ENCODE assay signal across 9 cellular contexts in the genomic region with DNA sequence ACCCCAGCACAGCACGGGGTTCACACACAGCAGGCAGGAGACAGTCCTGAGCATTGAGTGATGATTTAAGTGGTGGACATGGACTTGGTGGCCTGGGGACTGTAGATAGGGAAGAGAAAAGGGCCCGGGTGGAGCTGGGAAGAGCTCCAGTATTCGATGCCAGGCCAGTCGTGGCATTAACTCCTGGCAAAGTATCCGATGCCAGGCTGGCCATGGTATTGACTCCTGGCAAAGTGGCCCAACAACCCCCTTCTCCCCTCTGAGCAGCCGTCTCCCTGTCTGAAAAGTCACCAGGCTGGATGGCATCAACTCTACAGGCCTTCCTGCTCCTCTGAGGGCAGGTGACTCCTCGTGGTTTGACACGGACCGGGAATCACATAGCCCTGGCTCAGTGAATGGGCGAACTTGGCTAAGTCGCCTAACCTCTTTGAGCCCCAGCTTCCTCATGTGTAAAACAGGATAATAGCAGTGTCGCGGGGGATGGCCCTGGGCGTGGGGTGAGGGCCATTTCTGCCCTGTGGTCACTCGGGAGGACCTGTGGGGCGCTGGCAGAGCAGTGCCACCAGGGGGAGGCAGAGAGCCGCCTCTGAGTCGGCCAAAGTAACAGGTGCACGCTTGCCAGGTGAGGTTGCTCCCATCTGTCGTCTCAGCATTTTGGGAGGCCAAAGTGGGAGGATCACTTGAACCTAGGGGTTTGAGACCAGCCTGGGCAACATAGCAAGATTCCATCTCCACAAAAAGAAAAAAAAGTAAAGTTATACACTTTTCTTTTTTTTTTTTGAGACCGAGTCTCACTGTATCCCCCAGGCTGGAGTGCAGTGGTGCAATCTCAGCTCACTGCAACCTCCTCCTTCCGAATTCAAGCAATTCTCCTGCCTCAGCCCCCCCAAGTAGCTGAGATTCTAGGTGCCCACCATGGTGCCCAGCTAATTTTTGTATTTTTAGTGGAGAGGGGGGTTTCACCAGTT. TPM values are rescaled to one million over a fixed set of nuclear protein-coding genes. Genes with fewer than 3 reads are reported as not detected.
DNase-seq lines count a peak whose midpoint lies in the region; ATAC-seq, FAIRE-seq and TF ChIP-seq lines count a peak whose summit lies in the region.
"Had no signal": no experiment of that assay in that cellular context is flagged by ENCODE, and none has a peak within 500 bp of the region (broad histone marks: within the 10 kb centered on the region; RNA-seq: fewer than 3 reads in every experiment).

No MANE protein-coding gene starts in this region.

- intact Hi-C loops in MCF 10A (cut with micrococcal nuclease) (loop anchor here (1.0 to 5.0 kb wide), 4 partner anchors 59 to 206 kb away; partner anchors contain the start of gene NOTCH1), kidney (cut with DNase I) (loop anchor here (5.0 kb wide), 1 partner anchor 139 kb away; no protein-coding TSS in a partner anchor)

- no peak overlapping the region for H3K4me3 ChIP-seq in WI38 (ENCODE audit: low read depth, low read length)
- H3K4me3 ChIP-seq in kidney (ENCODE audit: low read length in 2 of 2) = no peak overlapping the region

- no peaks in the 10 kb centered on the region for H3K27me3 Mint-ChIP-seq in MCF 10A (ENCODE audit: insufficient read depth, unreplicated experiment)

- H3K27ac ChIP-seq in kidney (ENCODE audit: low read depth in 2 of 2, low read length in 2 of 2) = no peak overlapping the region

- POLR2A ChIA-PET in MCF 10A (lab: Yijun Ruan, JAX) = interaction anchor here (7.7 kb wide), 1 partner anchor 136 kb away, joined by 84 read pairs; no protein-coding TSS in a partner anchor

- H3K9ac ChIP-seq in kidney (ENCODE audit: low read length in 2 of 2) = no peak overlapping the region

- no peak for FAIRE-seq in kidney (lab: Jason Lieb, UNC)
- FAIRE-seq: TTC549 had no signal

- no TSS peak for BruUV-seq in MCF 10A (replicated peaks; lab: Mats Ljungman, UMichigan)

- no peak overlapping the region for H3K27ac Mint-ChIP-seq in MCF 10A (ENCODE audit: low read depth, unreplicated experiment)

- no peaks in the 10 kb centered on the region for H3K9me3 ChIP-seq in kidney (ENCODE audit: control insufficient read depth in 1 of 2, low read length in 2 of 2)

- H3K36me3 ChIP-seq in kidney (ENCODE audit: control insufficient read depth in 1 of 2, insufficient read depth in 2 of 2, low read length in 2 of 2) = no peaks in the 10 kb centered on the region

- peaks cover 2% of the 10 kb centered on the region for H3K36me3 Mint-ChIP-seq in MCF 10A (ENCODE audit: insufficient read depth, unreplicated experiment)

- CTCF ChIA-PET in MCF 10A (lab: Yijun Ruan, JAX) = interaction anchor here (0.6 to 9.1 kb wide), 23 partner anchors 11 to 711 kb away, joined by 3 to 280 read pairs (median 3); no protein-coding TSS in a partner anchor

- no peaks in the 10 kb centered on the region for H3K9me3 Mint-ChIP-seq in MCF 10A (ENCODE audit: unreplicated experiment)

- peak; percentile 95 for TF ChIP-seq CTCF in WI38 (IDR thresholded peaks at IDR 0.05; ENCODE audit: low read depth, low read length)
- TF ChIP-seq CTCF in MCF 10A (IDR thresholded peaks at IDR 0.05; ENCODE audit: unreplicated experiment) = peak; percentile 98
- peak; percentile 96 for TF ChIP-seq CTCF in kidney (IDR thresholded peaks at IDR 0.05; ENCODE audit: borderline replicate concordance, extremely low read depth, insufficient read depth)

- H3K4me1 ChIP-seq in kidney (ENCODE audit: control insufficient read depth in 1 of 2, insufficient read depth in 1 of 2, low read depth in 1 of 2, low read length in 2 of 2) = peaks cover 10 to 23% of the 10 kb centered on the region in 2 donors

- DNase-seq in G401 (ENCODE audit: low spot score) (peak; percentile 77), NCI-H128 (lab: John Stamatoyannopoulos, UW; ENCODE audit: unreplicated experiment) (peak; percentile 15), MCF 10A (ENCODE audit: unreplicated experiment) (peak; percentile 71), kidney (peak; percentile 85), NCI-H446 treated with DMSO at 0.1 percent for 48 hours (lab: John Stamatoyannopoulos, UW) (no peak)
- DNase-seq in stimulated activated CD4-positive, alpha-beta T cell treated with anti-CD3 and anti-CD28 coated beads, Interleukin-2, amount 100 ng/mL, for 4 hours (ENCODE audit: low read depth) = peak; percentile 50

- no peak overlapping the region for H3K4me3 Mint-ChIP-seq in MCF 10A (ENCODE audit: unreplicated experiment)

- in situ Hi-C loops in G401 (cut with HindIII; ENCODE audit: low sequenced_read_pairs) = loop anchor here (5.0 to 10.0 kb wide), 3 partner anchors 59 to 186 kb away; partner anchors contain the start of gene NOTCH1

- ATAC-seq in GM21381 (IDR thresholded peaks at IDR 0.05; ENCODE audit: unreplicated experiment) = no peak

- H3K4me1 Mint-ChIP-seq in MCF 10A (ENCODE audit: insufficient read depth, unreplicated experiment) = no peaks in the 10 kb centered on the region

RNA-seq across cellular contexts. Expression of gene SEC16A, which starts 5.7 kb away (rescaled TPM):
- 4.1 and 7.2 TPM in 2 replicates for total RNA-seq in G401 (2014; rRNA removed; shearing (Covaris generic))
- total RNA-seq in MCF 10A (2022) (85.8 and 88.8 TPM in 2 replicates), kidney (67.1 TPM)
- 37.0 TPM for polyA plus RNA-seq in kidney (ENCODE audit: insufficient read depth, low read depth, low replicate concordance)

RNA-seq across cellular contexts. Expression of gene INPP5E, which starts 48.9 kb away (rescaled TPM):
- 6.1 and 11.8 TPM in 2 replicates for total RNA-seq in G401 (2014; rRNA removed; shearing (Covaris generic))
- total RNA-seq in MCF 10A (2022) = 16.3 and 17.4 TPM in 2 replicates
- 14.0 TPM for total RNA-seq in kidney
- 6.9 TPM for polyA plus RNA-seq in kidney (ENCODE audit: insufficient read depth, low read depth, low replicate concordance)

RNA-seq across cellular contexts. Expression of gene NOTCH1, which starts 57.3 kb away (rescaled TPM):
- 10.9 and 13.8 TPM in 2 replicates for total RNA-seq in G401 (2014; rRNA removed; shearing (Covaris generic))
- 37.5 and 53.4 TPM in 2 replicates for total RNA-seq in MCF 10A (2022)
- total RNA-seq in kidney = 77.2 TPM
- 6.5 TPM for polyA plus RNA-seq in kidney (ENCODE audit: insufficient read depth, low read depth, low replicate concordance)
